Comparison of ENCODE assay signal across 13 cellular contexts in genomic region chr22:46596032-46596441, GRCh38. TPM values are rescaled to one million over a fixed set of nuclear protein-coding genes. Genes with fewer than 3 reads are reported as not detected.
A peak's percentile ranks its signal among the peaks of the same experiment; 100 is the strongest.
DNase-seq lines count a peak whose midpoint lies in the region; ATAC-seq and TF ChIP-seq lines count a peak whose summit lies in the region.
"Had no signal": no experiment of that assay in that cellular context is flagged by ENCODE, and none has a peak within 500 bp of the region (broad histone marks: within the 10 kb centered on the region; RNA-seq: fewer than 3 reads in every experiment).

No MANE protein-coding gene starts in this region.

- H3K27me3 ChIP-seq in BLaER1: no peaks in the 10 kb centered on the region
- H3K27me3 ChIP-seq in sigmoid colon: no peaks in the 10 kb centered on the region
- H3K27me3 ChIP-seq: Peyer's patch had no signal

- ATAC-seq in SK-N-SH treated with all-trans-retinoic acid at 6 μM for 48 hours (peak; percentile 65), left ventricle myocardium superior (peak; percentile 76), GM18520 (IDR thresholded peaks at IDR 0.05; ENCODE audit: unreplicated experiment) (no peak), HG02884 (IDR thresholded peaks at IDR 0.05; ENCODE audit: unreplicated experiment) (no peak)

- 0 out of 2 replicates have a peak overlapping the region, but pooled peaks have one; percentile 14 for H3K9ac ChIP-seq in BLaER1

- H3K36me3 ChIP-seq in BLaER1 (peaks cover 20% of the 10 kb centered on the region; the same call in 1 of the 2 replicates), sigmoid colon (no peaks in the 10 kb centered on the region)
- H3K36me3 ChIP-seq: Peyer's patch had no signal

- TF ChIP-seq EP300 in sigmoid colon (IDR thresholded peaks at IDR 0.05): no peak

- DNase-seq in left ventricle myocardium superior (peak; percentile 83), sigmoid colon (peak; percentile 72), midbrain (lab: John Stamatoyannopoulos, UW) (no peak)
- no peak for DNase-seq in activated CD8-positive, alpha-beta memory T cell treated with anti-CD3 and anti-CD28 coated beads, Interleukin-2, amount 50 U/mL, for 48 hours
- DNase-seq: activated T-cell treated with anti-CD3 and anti-CD28 coated beads, Interleukin-2, amount 50 U/mL, for 1 hour; AML-193; effector CD8-positive, alpha-beta T cell; NCI-H2171 treated with DMSO at 0.1 percent for 48 hours had no signal

- H3K4me1 ChIP-seq in BLaER1 (peaks cover 100% of the 10 kb centered on the region), sigmoid colon (peaks cover 0 to 6% (median 2%) of the 10 kb centered on the region in 4 donors)

- peaks cover 62% of the 10 kb centered on the region for H4K20me1 ChIP-seq in BLaER1

- intact Hi-C loops in left ventricle myocardium superior (cut with micrococcal nuclease) (no loop called here), sigmoid colon (cut with DNase I) (no loop called here)

- TF ChIP-seq CTCF in sigmoid colon (IDR thresholded peaks at IDR 0.05): no peak

- WGBS in sigmoid colon, 2 donors: 63 to 79% methylated on average over 10 of the region's 10 CpGs

- H3K27ac ChIP-seq in BLaER1 (peak overlapping the region; percentile 35; the same call in 1 of the 2 replicates), sigmoid colon (peak overlapping the region in 1 of 4 donors; percentile 44)

- no peak overlapping the region for H3K4me3 ChIP-seq in BLaER1
- H3K4me3 ChIP-seq in sigmoid colon: no peak overlapping the region
- H3K4me3 ChIP-seq: Peyer's patch had no signal

- H3K4me2 ChIP-seq in BLaER1: peak overlapping the region; percentile 28; the same call in 1 of the 2 replicates

- H3K9me3 ChIP-seq in BLaER1 (no peaks in the 10 kb centered on the region), sigmoid colon (no peaks in the 10 kb centered on the region)
- H3K9me3 ChIP-seq: Peyer's patch had no signal

- TF ChIP-seq POLR2A in sigmoid colon (IDR thresholded peaks at IDR 0.05): no peak

TF ChIP-seq in SK-N-SH treated with all-trans-retinoic acid at 6 μM for 48 hours, 23 proteins besides CTCF, POLR2A, EP300 and RAD21:
- TF ChIP-seq SNAI2 (CRISPR knock-in tag; IDR thresholded peaks at IDR 0.05) (peak; percentile 47; the same call in 1 of the 2 replicates), PPARA (CRISPR knock-in tag; IDR thresholded peaks at IDR 0.05; ENCODE audit: borderline replicate concordance) (no peak), ZNF8 (CRISPR knock-in tag; IDR thresholded peaks at IDR 0.05) (peak; percentile 65), POU6F1 (CRISPR knock-in tag; IDR thresholded peaks at IDR 0.05; ENCODE audit: borderline replicate concordance, low read depth) (no peak), ZFP30 (CRISPR knock-in tag; IDR thresholded peaks at IDR 0.05) (peak; percentile 24; the same call in 1 of the 2 replicates), ZFP3 (CRISPR knock-in tag; IDR thresholded peaks at IDR 0.05) (no peak), TCF4 (CRISPR knock-in tag; IDR thresholded peaks at IDR 0.05; ENCODE audit: borderline replicate concordance) (peak; percentile 97), TSHZ2 (CRISPR knock-in tag; IDR thresholded peaks at IDR 0.05) (peak; percentile 93), GLIS3 (CRISPR knock-in tag; IDR thresholded peaks at IDR 0.05) (peak; percentile 66; the same call in 1 of the 2 replicates), ARNTL (CRISPR knock-in tag; IDR thresholded peaks at IDR 0.05; ENCODE audit: borderline replicate concordance, low read depth) (no peak)
TF ChIP-seq in SK-N-SH treated with all-trans-retinoic acid at 6 μM for 48 hours: peak in this region for 6.

RNA-seq across cellular contexts. Expression of gene GRAMD4, which starts 24.1 kb away (rescaled TPM):
- total RNA-seq in left ventricle myocardium superior (94.0 TPM), sigmoid colon (10 to 100 TPM; 11.6 to 46.2 (median 18.4) TPM)
- 10 to 100 TPM; 22.8 to 57.2 (median 28.9) TPM for polyA plus RNA-seq in sigmoid colon

RNA-seq across cellular contexts. Expression of gene CELSR1, which starts 58.6 kb away (rescaled TPM):
- 9.7 TPM for total RNA-seq in left ventricle myocardium superior
- total RNA-seq in sigmoid colon: 1 to 10 TPM in 2 of 4 donors, under 1 TPM in 2; 0.81 to 2.5 (median 1.5) TPM
- polyA plus RNA-seq in sigmoid colon: 1 to 10 TPM in 1 of 3 donors, under 1 TPM in 2; 0.23 to 5.0 (median 0.60) TPM

Comparison
In these comparisons a context has a peak if more than half of its experiments do, and no peak if none do; other contexts are left out.
1. ATAC-seq: peak in SK-N-SH treated with all-trans-retinoic acid at 6 μM for 48 hours (single experiment) and left ventricle myocardium superior (single experiment); none in GM18520 (single experiment) and HG02884 (single experiment).
2. DNase-seq: peak in left ventricle myocardium superior (single experiment) and sigmoid colon (single experiment); none in midbrain (single experiment) and activated CD8-positive, alpha-beta memory T cell treated with anti-CD3 and anti-CD28 coated beads, Interleukin-2, amount 50 U/mL, for 48 hours (single experiment).